Comparison of ENCODE assay signal across 8 cellular contexts in the genomic region with DNA sequence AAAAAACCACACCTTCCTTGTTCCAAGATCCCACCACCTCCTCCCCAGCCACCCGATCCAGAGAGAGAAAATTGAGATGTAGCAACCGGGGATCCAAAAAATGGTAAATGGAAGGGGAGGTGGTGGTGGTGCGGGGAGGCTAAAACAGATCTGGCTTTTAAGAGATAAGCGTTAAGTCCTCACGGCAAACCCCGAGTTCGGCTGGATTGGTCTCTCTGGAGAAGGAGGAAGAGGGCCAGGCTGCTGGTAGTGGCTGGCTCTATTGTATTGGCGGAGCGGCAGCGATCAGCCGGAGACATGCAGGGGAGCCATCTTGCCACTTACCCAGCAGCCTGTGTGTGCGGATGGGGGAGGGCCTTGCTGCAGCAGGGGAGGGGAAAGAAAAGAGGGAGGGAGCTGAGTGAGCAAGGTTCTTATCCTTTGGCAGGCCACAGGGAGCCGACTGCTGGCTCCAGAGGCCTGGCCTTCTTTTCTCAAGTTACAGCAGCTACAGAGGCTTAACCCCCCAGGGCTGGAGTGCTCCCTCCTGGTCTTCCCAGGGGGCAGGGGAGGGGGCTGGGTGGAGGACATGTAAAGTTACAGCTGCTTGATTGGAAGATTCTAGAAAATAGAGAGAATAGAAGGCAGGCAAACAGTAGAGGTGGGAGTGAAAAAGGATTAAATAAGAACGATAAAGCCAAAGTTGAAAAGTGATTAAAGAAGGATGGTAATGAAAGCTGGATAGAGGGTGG. TPM values are rescaled to one million over a fixed set of nuclear protein-coding genes. Genes with fewer than 3 reads are reported as not detected.
DNase-seq lines count a peak whose midpoint lies in the region; ATAC-seq and TF ChIP-seq lines count a peak whose summit lies in the region.

No MANE protein-coding gene starts in this region.

- peaks cover 55% of the 10 kb centered on the region for H3K79me2 ChIP-seq in DND-41 (ENCODE audit: insufficient read depth, low read length)

- no peaks in the 10 kb centered on the region for H3K9me3 ChIP-seq in DND-41 (ENCODE audit: insufficient read depth, low read length, severe bottlenecking)
- no peaks in the 10 kb centered on the region for H3K9me3 ChIP-seq in thymus (ENCODE audit: control insufficient read depth)

- peak overlapping the region; percentile 94 for H3K4me3 Mint-ChIP-seq in activated T-helper 1 cell treated with anti-CD3 and anti-CD28 coated beads, Interleukin-12 subunit alpha, Interleukin-12 subunit beta, Interleukin-2, Interleukin-4 antibody, amounts not matched to agents 30 ng/mL and 10 ng/mL and 1 ng/mL, durations not matched to agents 14 hours and 24 hours and 36 hours

- H3K9me3 Mint-ChIP-seq in activated T-helper 1 cell treated with anti-CD3 and anti-CD28 coated beads, Interleukin-12 subunit alpha, Interleukin-12 subunit beta, Interleukin-2, Interleukin-4 antibody, amounts not matched to agents 30 ng/mL and 10 ng/mL and 1 ng/mL, durations not matched to agents 14 hours and 24 hours and 36 hours, result no peaks in the 10 kb centered on the region

- H3K9ac ChIP-seq in DND-41 (ENCODE audit: low read depth, low read length), result peak overlapping the region; percentile 70

- peaks cover 29% of the 10 kb centered on the region for H4K20me1 ChIP-seq in DND-41 (ENCODE audit: insufficient read depth, low read length)

- H2AFZ ChIP-seq in DND-41 (ENCODE audit: low read depth, low read length), result peak overlapping the region; percentile 73

- intact Hi-C loops in activated T-helper 1 cell treated with anti-CD3 and anti-CD28 coated beads, Interleukin-12 subunit alpha, Interleukin-12 subunit beta, Interleukin-2, Interleukin-4 antibody, amounts not matched to agents 30 ng/mL and 10 ng/mL and 1 ng/mL, durations not matched to agents 14 hours and 24 hours and 36 hours (cut with micrococcal nuclease), result loop anchor here (1.0 kb wide), 4 partner anchors 13 to 36 kb away; no protein-coding TSS in a partner anchor

- H3K4me2 ChIP-seq in DND-41 (ENCODE audit: insufficient read depth, low read length), result peak overlapping the region; percentile 92

- H3K4me3 ChIP-seq in DND-41 (ENCODE audit: low read depth in 1 of 2, low read length in 2 of 2) (peak overlapping the region; percentile 73 to 75), thymus (ENCODE audit: low read length) (peak overlapping the region; percentile 67)

- no peak for TF ChIP-seq CTCF in DND-41 (IDR thresholded peaks at IDR 0.05; ENCODE audit: borderline replicate concordance, extremely low read depth, low read length, poor library complexity, severe bottlenecking)
- no peak for TF ChIP-seq CTCF in omental fat pad (IDR thresholded peaks at IDR 0.05)

- H3K27ac Mint-ChIP-seq in activated T-helper 1 cell treated with anti-CD3 and anti-CD28 coated beads, Interleukin-12 subunit alpha, Interleukin-12 subunit beta, Interleukin-2, Interleukin-4 antibody, amounts not matched to agents 30 ng/mL and 10 ng/mL and 1 ng/mL, durations not matched to agents 14 hours and 24 hours and 36 hours, result peak overlapping the region; percentile 65

- H3K27me3 Mint-ChIP-seq in activated T-helper 1 cell treated with anti-CD3 and anti-CD28 coated beads, Interleukin-12 subunit alpha, Interleukin-12 subunit beta, Interleukin-2, Interleukin-4 antibody, amounts not matched to agents 30 ng/mL and 10 ng/mL and 1 ng/mL, durations not matched to agents 14 hours and 24 hours and 36 hours (ENCODE audit: insufficient read depth), result no peaks in the 10 kb centered on the region

- H3K4me1 ChIP-seq in DND-41 (ENCODE audit: insufficient read depth, low read length) (peaks cover 40% of the 10 kb centered on the region), thymus (ENCODE audit: control insufficient read depth, insufficient read depth, low read length) (peaks cover 13% of the 10 kb centered on the region)

- peak; percentile 95 for ATAC-seq in DND-41 (ENCODE audit: insufficient read depth, low read depth)
- ATAC-seq in GM21786 (IDR thresholded peaks at IDR 0.05; ENCODE audit: unreplicated experiment), result peak; percentile 93
- peak; percentile 80 for ATAC-seq in omental fat pad (ENCODE audit: low FRiP score)
- no peak for ATAC-seq in HG02970 (IDR thresholded peaks at IDR 0.05; ENCODE audit: low FRiP score, unreplicated experiment)

- H3K27ac ChIP-seq in DND-41 (ENCODE audit: low read length) (peak overlapping the region; percentile 78), thymus (ENCODE audit: low read depth) (peak overlapping the region; percentile 62)

- H3K36me3 Mint-ChIP-seq in activated T-helper 1 cell treated with anti-CD3 and anti-CD28 coated beads, Interleukin-12 subunit alpha, Interleukin-12 subunit beta, Interleukin-2, Interleukin-4 antibody, amounts not matched to agents 30 ng/mL and 10 ng/mL and 1 ng/mL, durations not matched to agents 14 hours and 24 hours and 36 hours (ENCODE audit: low read depth), result peaks cover 38% of the 10 kb centered on the region

- no peaks in the 10 kb centered on the region for H3K27me3 ChIP-seq in DND-41 (ENCODE audit: insufficient read depth, low read length, poor library complexity)
- no peaks in the 10 kb centered on the region for H3K27me3 ChIP-seq in thymus (ENCODE audit: control insufficient read depth, insufficient read depth)

- 4% methylated on average over 14 of the region's 14 CpGs for WGBS in thymus

- DNase-seq in DND-41 (peak; percentile 89), LoVo (ENCODE audit: low spot score) (peak; percentile 88), foreskin melanocyte (peak; percentile 83), omental fat pad (ENCODE audit: low spot score) (peak; percentile 52)
- DNase-seq in activated T-helper 1 cell treated with anti-CD3 and anti-CD28 coated beads, Interleukin-12 subunit alpha, Interleukin-12 subunit beta, Interleukin-2, Interleukin-4 antibody, amounts not matched to agents 30 ng/mL and 10 ng/mL and 1 ng/mL, durations not matched to agents 14 hours and 24 hours and 36 hours (ENCODE audit: low spot score), result peak; percentile 74

- H3K4me1 Mint-ChIP-seq in activated T-helper 1 cell treated with anti-CD3 and anti-CD28 coated beads, Interleukin-12 subunit alpha, Interleukin-12 subunit beta, Interleukin-2, Interleukin-4 antibody, amounts not matched to agents 30 ng/mL and 10 ng/mL and 1 ng/mL, durations not matched to agents 14 hours and 24 hours and 36 hours (ENCODE audit: low read depth), result peaks cover 35% of the 10 kb centered on the region

- H3K36me3 ChIP-seq in DND-41 (ENCODE audit: insufficient read depth, low read length) (peaks cover 66% of the 10 kb centered on the region), thymus (ENCODE audit: control insufficient read depth, insufficient read depth) (peaks cover 58% of the 10 kb centered on the region)

RNA-seq across cellular contexts. Expression of a gene that starts 14.1 kb away (rescaled TPM):
- total RNA-seq in activated T-helper 1 cell treated with anti-CD3 and anti-CD28 coated beads, Interleukin-12 subunit alpha, Interleukin-12 subunit beta, Interleukin-2, Interleukin-4 antibody, amounts not matched to agents 30 ng/mL and 10 ng/mL and 1 ng/mL, durations not matched to agents 14 hours and 24 hours and 36 hours, result 1.0 and 1.2 TPM in 2 replicates
- 1 to 10 TPM; 1.6 to 4.9 (median 1.8) TPM for total RNA-seq in omental fat pad
- 7.0 TPM for polyA plus RNA-seq in thymus

RNA-seq across cellular contexts. Expression of a gene that starts 23.5 kb away (rescaled TPM):
- total RNA-seq in activated T-helper 1 cell treated with anti-CD3 and anti-CD28 coated beads, Interleukin-12 subunit alpha, Interleukin-12 subunit beta, Interleukin-2, Interleukin-4 antibody, amounts not matched to agents 30 ng/mL and 10 ng/mL and 1 ng/mL, durations not matched to agents 14 hours and 24 hours and 36 hours, result 221 and 225 TPM in 2 replicates
- total RNA-seq in omental fat pad, result 100 to 1,000 TPM in 3 of 4 donors, 10 to 100 TPM in 1; 85.6 to 143 (median 120) TPM
- polyA plus RNA-seq in thymus, result 123 TPM

RNA-seq across cellular contexts. Expression of a gene that starts 23.9 kb away (rescaled TPM):
- 49.7 and 55.6 TPM in 2 replicates for total RNA-seq in activated T-helper 1 cell treated with anti-CD3 and anti-CD28 coated beads, Interleukin-12 subunit alpha, Interleukin-12 subunit beta, Interleukin-2, Interleukin-4 antibody, amounts not matched to agents 30 ng/mL and 10 ng/mL and 1 ng/mL, durations not matched to agents 14 hours and 24 hours and 36 hours
- total RNA-seq in omental fat pad, result 10 to 100 TPM; 39.2 to 46.7 (median 43.6) TPM
- 43.6 TPM for polyA plus RNA-seq in thymus

RNA-seq across cellular contexts. Expression of a gene that starts 29.4 kb away (rescaled TPM):
- not detected in 2 replicates for total RNA-seq in activated T-helper 1 cell treated with anti-CD3 and anti-CD28 coated beads, Interleukin-12 subunit alpha, Interleukin-12 subunit beta, Interleukin-2, Interleukin-4 antibody, amounts not matched to agents 30 ng/mL and 10 ng/mL and 1 ng/mL, durations not matched to agents 14 hours and 24 hours and 36 hours
- total RNA-seq in omental fat pad, result not detected
- 0.62 TPM for polyA plus RNA-seq in thymus

RNA-seq across cellular contexts. Expression of a gene that starts 33.4 kb away (rescaled TPM):
- not detected in 2 replicates for total RNA-seq in activated T-helper 1 cell treated with anti-CD3 and anti-CD28 coated beads, Interleukin-12 subunit alpha, Interleukin-12 subunit beta, Interleukin-2, Interleukin-4 antibody, amounts not matched to agents 30 ng/mL and 10 ng/mL and 1 ng/mL, durations not matched to agents 14 hours and 24 hours and 36 hours
- total RNA-seq in omental fat pad, result under 1 TPM in 1 of 4 donors, not detected in 3; 0.25 TPM
- polyA plus RNA-seq in thymus, result 0.07 TPM
